In the genomic region with DNA sequence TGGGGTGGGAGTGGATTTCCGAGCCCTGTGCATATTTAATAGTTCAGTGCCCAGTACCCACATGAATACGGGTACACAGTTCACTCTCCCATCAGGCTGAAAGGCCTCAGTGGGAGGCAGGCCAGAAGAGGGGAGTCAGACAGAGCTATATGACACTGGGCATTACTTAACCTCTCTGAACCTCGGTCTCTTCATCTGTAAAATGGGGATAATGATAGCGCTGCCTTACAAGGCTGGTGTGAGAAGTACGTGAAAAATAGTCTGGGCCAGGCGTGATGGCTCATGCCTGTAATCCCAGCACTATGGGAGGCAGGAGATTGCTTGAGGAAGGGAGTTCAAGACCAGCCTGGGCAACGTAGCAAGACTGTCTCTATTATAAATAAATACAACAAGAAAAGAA, we compare ENCODE assay signal across 18 cellular contexts. TPM values are rescaled to one million over a fixed set of nuclear protein-coding genes. Genes with fewer than 3 reads are reported as not detected.
DNase-seq lines count a peak whose midpoint lies in the region; ATAC-seq and TF ChIP-seq lines count a peak whose summit lies in the region.
"Had no signal": no experiment of that assay in that cellular context is flagged by ENCODE, and none has a peak within 500 bp of the region (broad histone marks: within the 10 kb centered on the region; RNA-seq: fewer than 3 reads in every experiment).

No MANE protein-coding gene starts in this region.

- H3K27me3 ChIP-seq in GM23338 (ENCODE audit: insufficient read depth), result peaks cover 11% of the 10 kb centered on the region
- peaks cover 12% of the 10 kb centered on the region for H3K27me3 ChIP-seq in iPS-20b (ENCODE audit: insufficient read depth, low read length)
- no peaks in the 10 kb centered on the region for H3K27me3 ChIP-seq in gastrocnemius medialis
- no peaks in the 10 kb centered on the region for H3K27me3 ChIP-seq in HAP-1 (ENCODE audit: low read depth)
- peaks cover 12% of the 10 kb centered on the region for H3K27me3 ChIP-seq in CD4-positive, alpha-beta memory T cell (ENCODE audit: insufficient read depth, low read length)
- H3K27me3 ChIP-seq: SJSA1 had no signal

- H3K36me3 ChIP-seq in GM23338 (ENCODE audit: insufficient read depth) (no peaks in the 10 kb centered on the region), iPS-20b (ENCODE audit: insufficient read depth, low read depth, low read length) (peaks cover 38% of the 10 kb centered on the region), gastrocnemius medialis (no peaks in the 10 kb centered on the region), HAP-1 (replicated peaks) (no peaks in the 10 kb centered on the region; the same call in none of the 2 replicates)
- no peaks in the 10 kb centered on the region for H3K36me3 ChIP-seq in CD4-positive, alpha-beta memory T cell (ENCODE audit: insufficient read depth, low read length)
- H3K36me3 ChIP-seq: SJSA1 had no signal

- TF ChIP-seq CTCF in GM23338 (conservative IDR thresholded peaks at IDR 0.05; ENCODE audit: low read depth in 2 of 2), result no peak
- no peak for TF ChIP-seq CTCF in WTC11 (IDR thresholded peaks at IDR 0.05)
- no peak for TF ChIP-seq CTCF in gastrocnemius medialis (IDR thresholded peaks at IDR 0.05 in 4 of 5, conservative IDR thresholded peaks at IDR 0.05 in 1 of 5)

- H3K4me1 Mint-ChIP-seq in GM23338, result peaks cover 54% of the 10 kb centered on the region
- H3K4me1 Mint-ChIP-seq in WTC11, result peaks cover 70% of the 10 kb centered on the region
- H3K4me1 Mint-ChIP-seq in CD4-positive, alpha-beta memory T cell, result peaks cover 10 to 21% (median 16%) of the 10 kb centered on the region in 4 donors

- H4K20me1 ChIP-seq in GM23338 (replicated peaks; ENCODE audit: insufficient read depth), result peaks cover 11% of the 10 kb centered on the region

- CTCF ChIA-PET in WTC11 (lab: Charles Lee), result interaction anchor here (1.4 to 2.0 kb wide), 4 partner anchors 169 to 326 kb away, joined by 3 to 7 read pairs (median 5); partner anchors contain the start of gene VPS35L
- CTCF ChIA-PET in CD4-positive, alpha-beta memory T cell (lab: Charles Lee; ENCODE audit: partially characterized antibody), result no interaction called here

- H3K27ac Mint-ChIP-seq in GM23338, result peak overlapping the region; percentile 72
- peak overlapping the region; percentile 87 for H3K27ac Mint-ChIP-seq in WTC11
- H3K27ac Mint-ChIP-seq in CD4-positive, alpha-beta memory T cell, result peak overlapping the region in 2 of 7 donors; percentile 15 to 75
- H3K27ac Mint-ChIP-seq: CD4-positive, CD25-positive, alpha-beta regulatory T cell; IgD-negative memory B cell had no signal

- no peak for DNase-seq in GM23338 (ENCODE audit: low spot score)
- no peak for DNase-seq in WTC11 (ENCODE audit: low spot score)
- DNase-seq in gastrocnemius medialis, result no peak
- no peak for DNase-seq in RPMI8226
- no peak for DNase-seq in HAP-1 (ENCODE audit: low spot score in 2 of 2)
- DNase-seq in CD4-positive, alpha-beta memory T cell, result no peak
- DNase-seq: ACHN; AML-193; CD4-positive, CD25-positive, alpha-beta regulatory T cell; H7; NCI-H1105 treated with DMSO at 0.1 percent for 48 hours; NCI-H187 treated with DMSO at 0.1 percent for 48 hours; NCI-H510A; NCI-H82; PC-3 had no signal

- H3K4me3 Mint-ChIP-seq in GM23338, result peak overlapping the region; percentile 10; the same call in 1 of the 3 replicates
- peak overlapping the region; percentile 12 for H3K4me3 Mint-ChIP-seq in WTC11
- peak overlapping the region in 1 of 8 donors; percentile 55 for H3K4me3 Mint-ChIP-seq in CD4-positive, alpha-beta memory T cell
- H3K4me3 Mint-ChIP-seq: CD4-positive, CD25-positive, alpha-beta regulatory T cell had no signal

- in situ Hi-C loops in gastrocnemius medialis (cut with MboI; ENCODE audit: low sequenced_read_pairs in 4 of 4), result loop anchor here in 2 of 4 donors (10.0 to 25.0 kb wide), 3 partner anchors 76 to 194 kb away; no protein-coding TSS in a partner anchor
- in situ Hi-C loops in HAP-1 (cut with MboI; ENCODE audit: low sequenced_read_pairs), result loop anchor here (25.0 kb wide), 1 partner anchor 494 kb away; no protein-coding TSS in a partner anchor

- no peak overlapping the region for H2AFZ ChIP-seq in GM23338

- H3K36me3 Mint-ChIP-seq in GM23338 (ENCODE audit: low read depth), result peaks cover 57% of the 10 kb centered on the region
- H3K36me3 Mint-ChIP-seq in WTC11, result peaks cover 27% of the 10 kb centered on the region
- peaks cover 0 to under 1% of the 10 kb centered on the region in 2 donors for H3K36me3 Mint-ChIP-seq in CD4-positive, alpha-beta memory T cell
- H3K36me3 Mint-ChIP-seq: CD4-positive, CD25-positive, alpha-beta regulatory T cell; IgD-negative memory B cell had no signal

- intact Hi-C loops in gastrocnemius medialis (cut with DNase I; ENCODE audit: low total_unique reads), result loop anchor here (5.0 to 10.0 kb wide), 2 partner anchors 49 to 1076 kb away; partner anchors contain the start of gene ARL6IP1
- intact Hi-C loops in CD4-positive, alpha-beta memory T cell (cut with micrococcal nuclease), result no loop called here

- ATAC-seq in GM23338 (no peak), WTC11 (no peak), gastrocnemius medialis (no peak)
- ATAC-seq: PC-3 had no signal

- H3K9me3 Mint-ChIP-seq in GM23338 (peaks cover 5% of the 10 kb centered on the region; the same call in 1 of the 3 replicates), WTC11 (no peaks in the 10 kb centered on the region)
- H3K9me3 Mint-ChIP-seq in CD4-positive, alpha-beta memory T cell, result no peaks in the 10 kb centered on the region

- H3K9me3 ChIP-seq in iPS-20b (ENCODE audit: insufficient read depth, low read depth, low read length), result no peaks in the 10 kb centered on the region
- H3K9me3 ChIP-seq in gastrocnemius medialis, result no peaks in the 10 kb centered on the region
- H3K9me3 ChIP-seq in HAP-1, result no peaks in the 10 kb centered on the region
- H3K9me3 ChIP-seq in CD4-positive, alpha-beta memory T cell (ENCODE audit: control insufficient read depth in 1 of 2, low read length in 2 of 2), result no peaks in the 10 kb centered on the region

- H3K4me1 ChIP-seq in GM23338 (ENCODE audit: insufficient read depth) (peaks cover 47% of the 10 kb centered on the region), iPS-20b (ENCODE audit: insufficient read depth, low read length) (peaks cover 35% of the 10 kb centered on the region), gastrocnemius medialis (peaks cover 46 to 72% of the 10 kb centered on the region in 2 donors), HAP-1 (peaks cover 24% of the 10 kb centered on the region)
- H3K4me1 ChIP-seq in CD4-positive, alpha-beta memory T cell (ENCODE audit: insufficient read depth, low read length), result peaks cover 17% of the 10 kb centered on the region

- H3K9me2 ChIP-seq in GM23338 (ENCODE audit: insufficient read depth), result no peaks in the 10 kb centered on the region

- peaks cover 71% of the 10 kb centered on the region for H3K79me2 ChIP-seq in GM23338 (replicated peaks; ENCODE audit: insufficient read depth)

- H3K27me3 Mint-ChIP-seq in GM23338 (ENCODE audit: insufficient read depth, low read depth, poor library complexity) (peaks cover 22% of the 10 kb centered on the region), WTC11 (ENCODE audit: low read depth) (peaks cover 11% of the 10 kb centered on the region)
- H3K27me3 Mint-ChIP-seq in CD4-positive, alpha-beta memory T cell, result peaks cover 9 to 27% of the 10 kb centered on the region in 2 donors

- peak overlapping the region; percentile 85; the same call in 1 of the 2 replicates for H3K4me2 ChIP-seq in GM23338

- POLR2A ChIA-PET in WTC11 (lab: Charles Lee), result no interaction called here
- POLR2A ChIA-PET in CD4-positive, alpha-beta memory T cell (lab: Charles Lee; ENCODE audit: partially characterized antibody), result no interaction called here

- H3F3A ChIP-seq in GM23338 (replicated peaks; ENCODE audit: low read depth), result peaks cover 14% of the 10 kb centered on the region

- H3K4me3 ChIP-seq in GM23338 (no peak overlapping the region), iPS-20b (ENCODE audit: low read length) (no peak overlapping the region), gastrocnemius medialis (no peak overlapping the region), HAP-1 (no peak overlapping the region)
- H3K4me3 ChIP-seq in CD4-positive, alpha-beta memory T cell (ENCODE audit: low read length in 2 of 2), result no peak overlapping the region
- H3K4me3 ChIP-seq: SJSA1 had no signal

- H3K9ac ChIP-seq in iPS-20b (ENCODE audit: low read depth, low read length), result peak overlapping the region; percentile 31; the same call in 1 of the 2 replicates

- no peak for TF ChIP-seq POLR2A in gastrocnemius medialis (IDR thresholded peaks at IDR 0.05)

- H3K27ac ChIP-seq in GM23338 (ENCODE audit: low read depth) (no peak overlapping the region; the same call in 1 of the 2 replicates), iPS-20b (ENCODE audit: low read length) (no peak overlapping the region), gastrocnemius medialis (peak overlapping the region; percentile 86 to 99 (median 98))
- no peak overlapping the region for H3K27ac ChIP-seq in CD4-positive, alpha-beta memory T cell (ENCODE audit: low read depth, low read length)
- H3K27ac ChIP-seq: SJSA1 had no signal

TF ChIP-seq in WTC11, 78 proteins besides CTCF, POLR2A, EP300 and RAD21 (continues in another document):
- no peak for TF ChIP-seq E2F4 (CRISPR knock-in tag; IDR thresholded peaks at IDR 0.05; ENCODE audit: borderline replicate concordance, low read depth)

RNA-seq across cellular contexts. Expression of gene GPRC5B, which starts 3.6 kb away (rescaled TPM):
- total RNA-seq in GM23338 (2014; rRNA removed; shearing (Covaris generic)), result 57.4 and 82.5 TPM in 2 replicates
- polyA plus RNA-seq in GM23338 (2016; fragmentation: Nextera tagmentation; extraction: Ambion mirVana), result 70.9 and 85.6 TPM in 2 replicates
- total RNA-seq in WTC11 (2021) (104 to 107 TPM (median 105 TPM) in 3 replicates), gastrocnemius medialis (10 to 100 TPM; 41.9 to 89.2 (median 71.3) TPM)
- not detected for total RNA-seq in CD4-positive, alpha-beta memory T cell
- 1 to 10 TPM; 1.7 to 2.4 TPM for polyA plus RNA-seq in CD4-positive, alpha-beta memory T cell
- polyA plus RNA-seq: IgD-negative memory B cell had no signal

Comparison
In these comparisons a context has a peak if more than half of its experiments do, and no peak if none do; other contexts are left out.
1. H3K27ac ChIP-seq: peak in gastrocnemius medialis (4 of 4); none in GM23338 (single experiment), iPS-20b (single experiment) and CD4-positive, alpha-beta memory T cell (single experiment).
2. RNA of gene GPRC5B, which starts 3.6 kb away (total RNA-seq): 104 to 107 TPM in WTC11, 41.9 to 89.2 TPM in gastrocnemius medialis and 57.4 to 82.5 TPM in GM23338; not detected in CD4-positive, alpha-beta memory T cell; every median in the first group is over 10 times any median in the second.